ENCODE assay signal across 1 cellular context in the genomic region with DNA sequence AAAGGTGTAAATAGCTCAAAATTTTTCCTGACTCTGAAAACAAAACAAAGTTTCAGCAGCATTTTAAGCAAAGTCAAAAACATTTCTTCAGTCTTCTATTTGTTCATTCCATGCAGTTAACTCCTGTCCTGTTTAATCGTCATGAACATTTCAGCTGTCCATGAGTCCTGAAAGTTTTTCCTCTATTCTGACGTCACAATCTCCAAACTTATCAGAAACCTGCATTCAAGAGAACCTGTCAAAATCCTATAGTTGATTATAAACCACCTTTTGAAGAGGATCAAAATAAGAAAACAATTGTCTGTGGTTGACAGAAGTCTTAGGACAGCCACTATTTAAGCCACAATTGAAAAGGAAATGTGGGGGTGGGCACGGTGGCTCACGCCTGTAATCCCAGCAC.
A peak's percentile ranks its signal among the peaks of the same experiment; 100 is the strongest.
TF ChIP-seq lines count a peak whose summit lies in the region.

No MANE protein-coding gene starts in this region.

TF ChIP-seq in K562, 482 proteins besides CTCF, POLR2A, EP300 and RAD21:
- TF ChIP-seq NR1H2 (CRISPR knock-in tag; IDR thresholded peaks at IDR 0.05) (no peak), HNRNPLL (IDR thresholded peaks at IDR 0.05; ENCODE audit: low read depth, low read length, poor library complexity, severe bottlenecking) (no peak), ATF1 (CRISPR knock-in tag; IDR thresholded peaks at IDR 0.05) (no peak), ATF1 (tag; IDR thresholded peaks at IDR 0.05) (peak; percentile 51; the same call in 1 of the 2 replicates), ZSCAN29 (IDR thresholded peaks at IDR 0.05) (no peak)
